16 cellular contexts compared by ENCODE assay signal in genomic region chr22:24973867-24974266, GRCh38. TPM values are rescaled to one million over a fixed set of nuclear protein-coding genes. Genes with fewer than 3 reads are reported as not detected.
DNase-seq lines count a peak whose midpoint lies in the region; ATAC-seq and TF ChIP-seq lines count a peak whose summit lies in the region.
"Had no signal": no experiment of that assay in that cellular context is flagged by ENCODE, and none has a peak within 500 bp of the region (broad histone marks: within the 10 kb centered on the region; RNA-seq: fewer than 3 reads in every experiment).

No MANE protein-coding gene starts in this region.

- peak overlapping the region; percentile 64 for H4K91ac ChIP-seq in mesenchymal stem cell (ENCODE audit: low read length)

- no peak overlapping the region for H4K8ac ChIP-seq in mesenchymal stem cell (ENCODE audit: low read length)

- peaks cover 3% of the 10 kb centered on the region for H3K79me1 ChIP-seq in mesenchymal stem cell (replicated peaks; ENCODE audit: low read length, poor library complexity, severe bottlenecking)

- no peak overlapping the region for H3K18ac ChIP-seq in mesenchymal stem cell (ENCODE audit: low read depth in 1 of 2, low read length in 2 of 2)

- H3K4me1 Mint-ChIP-seq in WTC11: peaks cover 58% of the 10 kb centered on the region

- H3K27me3 ChIP-seq in colonic mucosa: no peaks in the 10 kb centered on the region
- peaks cover 0 to 9% of the 10 kb centered on the region in 2 experiments for H3K27me3 ChIP-seq in mesenchymal stem cell (ENCODE audit: control insufficient read depth in 1 of 2, insufficient read depth in 1 of 2, low read length in 2 of 2)
- no peaks in the 10 kb centered on the region for H3K27me3 ChIP-seq in subcutaneous abdominal adipose tissue (ENCODE audit: control insufficient read depth in 5 of 5, insufficient read depth in 4 of 5, low read length in 5 of 5)
- H3K27me3 ChIP-seq in smooth muscle cell (ENCODE audit: low read depth): no peaks in the 10 kb centered on the region
- H3K27me3 ChIP-seq: BLaER1 had no signal

- no peaks in the 10 kb centered on the region for H3K9me3 Mint-ChIP-seq in WTC11

- peak overlapping the region in 1 of 2 donors; percentile 67 for H3K9ac ChIP-seq in colonic mucosa (ENCODE audit: low read depth in 2 of 2, low read length in 2 of 2)
- H3K9ac ChIP-seq in mesenchymal stem cell (ENCODE audit: low read length): no peak overlapping the region
- H3K9ac ChIP-seq in subcutaneous abdominal adipose tissue (ENCODE audit: low read length in 5 of 5): no peak overlapping the region
- H3K9ac ChIP-seq in smooth muscle cell (ENCODE audit: low read depth): no peak overlapping the region
- H3K9ac ChIP-seq: BLaER1 had no signal

- H3K14ac ChIP-seq in mesenchymal stem cell (ENCODE audit: low read length in 2 of 2): no peak overlapping the region

- no peak overlapping the region; the same call in 1 of the 2 replicates for H3K27ac Mint-ChIP-seq in WTC11

- H3K27ac ChIP-seq in colonic mucosa (peak overlapping the region; percentile 72), mesenchymal stem cell (ENCODE audit: low read length, poor library complexity, severe bottlenecking) (no peak overlapping the region), subcutaneous abdominal adipose tissue (ENCODE audit: low read depth, low read length) (peak overlapping the region; percentile 29), smooth muscle cell (ENCODE audit: low read depth) (no peak overlapping the region)
- H3K27ac ChIP-seq: BLaER1 had no signal

- CTCF ChIA-PET in WTC11 (lab: Charles Lee): interaction anchor here (0.6 to 2.2 kb wide), 8 partner anchors 10 to 799 kb away, joined by 3 to 7 read pairs (median 4); partner anchors contain the start of gene LHFPL7

- peaks cover 13% of the 10 kb centered on the region for H3K4me1 ChIP-seq in colonic mucosa
- peaks cover 12% of the 10 kb centered on the region for H3K4me1 ChIP-seq in mesenchymal stem cell (ENCODE audit: control insufficient read depth, insufficient read depth, low read depth, low read length)
- H3K4me1 ChIP-seq in subcutaneous abdominal adipose tissue (ENCODE audit: control insufficient read depth in 5 of 5, insufficient read depth in 5 of 5, low read length in 5 of 5): peaks cover 28 to 55% (median 43%) of the 10 kb centered on the region in 5 donors
- H3K4me1 ChIP-seq in smooth muscle cell (ENCODE audit: low read depth): peaks cover 30% of the 10 kb centered on the region

- H3K79me2 ChIP-seq in smooth muscle cell (ENCODE audit: low read depth): peaks cover 4% of the 10 kb centered on the region

- H2BK12ac ChIP-seq in mesenchymal stem cell (ENCODE audit: low read length in 2 of 2): no peak overlapping the region

- H3F3A ChIP-seq in smooth muscle cell (ENCODE audit: low read depth): no peaks in the 10 kb centered on the region

- no peak overlapping the region for H3K4ac ChIP-seq in mesenchymal stem cell (ENCODE audit: low read depth in 1 of 2, low read length in 2 of 2)

- no peak for ATAC-seq in WTC11
- ATAC-seq in HG02973 (IDR thresholded peaks at IDR 0.05; ENCODE audit: unreplicated experiment): no peak
- ATAC-seq: PC-3 had no signal

- H2AFZ ChIP-seq in mesenchymal stem cell (ENCODE audit: low read depth, low read length) (no peak overlapping the region), smooth muscle cell (ENCODE audit: low read depth) (no peak overlapping the region)

- WGBS in mesenchymal stem cell: 94% methylated on average over 6 of the region's 6 CpGs
- WGBS in smooth muscle cell (ENCODE audit: low lambda C conversion rate): 89% methylated on average over 6 of the region's 6 CpGs

- no peaks in the 10 kb centered on the region for H3K36me3 ChIP-seq in colonic mucosa
- H3K36me3 ChIP-seq in mesenchymal stem cell (ENCODE audit: control insufficient read depth in 1 of 2, insufficient read depth in 2 of 2, low read depth in 1 of 2, low read length in 2 of 2): no peaks in the 10 kb centered on the region
- H3K36me3 ChIP-seq in subcutaneous abdominal adipose tissue (ENCODE audit: control insufficient read depth in 5 of 5, insufficient read depth in 5 of 5, low read length in 5 of 5): no peaks in the 10 kb centered on the region
- H3K36me3 ChIP-seq in smooth muscle cell (ENCODE audit: low read depth): no peaks in the 10 kb centered on the region
- H3K36me3 ChIP-seq: BLaER1 had no signal

- DNase-seq in LoVo (ENCODE audit: low spot score) (peak; percentile 48), colonic mucosa (peak; percentile 93), mesenchymal stem cell (no peak), WTC11 (ENCODE audit: low spot score) (no peak), smooth muscle cell (lab: John Stamatoyannopoulos, UW; ENCODE audit: unreplicated experiment) (no peak)
- no peak for DNase-seq in stimulated activated CD4-positive, alpha-beta T cell treated with anti-CD3 and anti-CD28 coated beads, Interleukin-12 subunit alpha, Interleukin-12 subunit beta, amount 100 ng/mL, for 4 hours
- DNase-seq: KG1, NCI-H1105, NCI-H187, NCI-H69, PC-3, SHP77 had no signal

- intact Hi-C loops in colonic mucosa (cut with DNase I): no loop called here

- H3K4me3 ChIP-seq in colonic mucosa (no peak overlapping the region), mesenchymal stem cell (ENCODE audit: insufficient read depth in 1 of 2, low read depth in 1 of 2, low read length in 2 of 2) (no peak overlapping the region), subcutaneous abdominal adipose tissue (ENCODE audit: low read depth in 1 of 5, low read length in 5 of 5) (no peak overlapping the region), smooth muscle cell (no peak overlapping the region)
- H3K4me3 ChIP-seq: BLaER1 had no signal

- H3K4me2 ChIP-seq in mesenchymal stem cell (ENCODE audit: low read length, poor library complexity, severe bottlenecking) (no peak overlapping the region), smooth muscle cell (no peak overlapping the region)
- H3K4me2 ChIP-seq: BLaER1 had no signal

- H3K36me3 Mint-ChIP-seq in WTC11: no peaks in the 10 kb centered on the region; the same call in 1 of the 2 replicates

- no peak overlapping the region for H3K4me3 Mint-ChIP-seq in WTC11

- H2BK15ac ChIP-seq in mesenchymal stem cell (ENCODE audit: low read depth, poor library complexity, severe bottlenecking): no peak overlapping the region

- H3K27me3 Mint-ChIP-seq in WTC11 (ENCODE audit: low read depth): no peaks in the 10 kb centered on the region

- no peaks in the 10 kb centered on the region for H4K20me1 ChIP-seq in smooth muscle cell (ENCODE audit: low read depth)
- H4K20me1 ChIP-seq: BLaER1 had no signal

- no peak overlapping the region for H2BK120ac ChIP-seq in mesenchymal stem cell (ENCODE audit: low read depth, low read length)

- POLR2A ChIA-PET in WTC11 (lab: Charles Lee): interaction anchor here (0.6 to 0.7 kb wide), 2 partner anchors 53 to 166 kb away, joined by 3 to 5 read pairs; no protein-coding TSS in a partner anchor

- H2AK5ac ChIP-seq in mesenchymal stem cell (ENCODE audit: low read length, severe bottlenecking): no peak overlapping the region

- H3K9me3 ChIP-seq in colonic mucosa (no peaks in the 10 kb centered on the region), mesenchymal stem cell (ENCODE audit: control insufficient read depth, low read length) (no peaks in the 10 kb centered on the region), subcutaneous abdominal adipose tissue (ENCODE audit: control insufficient read depth in 5 of 5, low read length in 5 of 5) (no peaks in the 10 kb centered on the region), smooth muscle cell (replicated peaks; ENCODE audit: low read depth) (no peaks in the 10 kb centered on the region)
- H3K9me3 ChIP-seq: BLaER1 had no signal

- H2BK5ac ChIP-seq in mesenchymal stem cell (ENCODE audit: low read depth, low read length, poor library complexity, severe bottlenecking): no peak overlapping the region

- H3K23ac ChIP-seq in mesenchymal stem cell (ENCODE audit: low read length in 2 of 2): no peak overlapping the region

- TF ChIP-seq CTCF in colonic mucosa (IDR thresholded peaks at IDR 0.05) (no peak), WTC11 (IDR thresholded peaks at IDR 0.05) (no peak), smooth muscle cell (IDR thresholded peaks at IDR 0.05; ENCODE audit: borderline replicate concordance, insufficient read depth, poor library complexity, severe bottlenecking) (no peak)

TF ChIP-seq in WTC11, 78 proteins besides CTCF, POLR2A, EP300 and RAD21 (continues in another document):
- TF ChIP-seq USF2 (CRISPR knock-in tag; IDR thresholded peaks at IDR 0.05): no peak
- no peak for TF ChIP-seq ZNF121 (CRISPR knock-in tag; IDR thresholded peaks at IDR 0.05)
- TF ChIP-seq ETV6 (CRISPR knock-in tag; IDR thresholded peaks at IDR 0.05): no peak
- no peak for TF ChIP-seq ZNF138 (CRISPR knock-in tag; conservative IDR thresholded peaks at IDR 0.05)
- no peak for TF ChIP-seq GABPB1 (CRISPR knock-in tag; IDR thresholded peaks at IDR 0.05)
- no peak for TF ChIP-seq PREB (CRISPR knock-in tag; IDR thresholded peaks at IDR 0.05; ENCODE audit: borderline replicate concordance)
- TF ChIP-seq ATF1 (CRISPR knock-in tag; IDR thresholded peaks at IDR 0.05): no peak

RNA-seq across cellular contexts. Expression of gene KIAA1671, which starts 21.4 kb away (rescaled TPM):
- total RNA-seq in colonic mucosa (10 to 100 TPM; 82.5 to 94.3 TPM), WTC11 (2021) (22.0 to 26.0 TPM (median 24.0 TPM) in 3 replicates), smooth muscle cell (4.8 and 7.6 TPM in 2 replicates)
- 6.7 TPM for polyA plus RNA-seq in mesenchymal stem cell (2013, experiment 1 of 2)
- 6.6 TPM for polyA plus RNA-seq in mesenchymal stem cell (2013, experiment 2 of 2)
- 1.7 and 3.4 TPM in 2 replicates for polyA plus RNA-seq in smooth muscle cell

RNA-seq across cellular contexts. Expression of gene LHFPL7, which starts 27.4 kb away (rescaled TPM):
- total RNA-seq in colonic mucosa (not detected), WTC11 (2021) (not detected in 3 replicates), smooth muscle cell (not detected in 2 replicates)
- polyA plus RNA-seq in mesenchymal stem cell (2013, experiment 1 of 2): not detected
- polyA plus RNA-seq in mesenchymal stem cell (2013, experiment 2 of 2): not detected
- polyA plus RNA-seq in smooth muscle cell: not detected in 2 replicates
- total RNA-seq: MCF 10A, PC-3 had no signal

Comparison
In these comparisons a context has a peak if more than half of its experiments do, and no peak if none do; other contexts are left out.
1. DNase-seq: peak in LoVo (single experiment) and colonic mucosa (single experiment); none in mesenchymal stem cell (single experiment), WTC11 (single experiment), stimulated activated CD4-positive, alpha-beta T cell treated with anti-CD3 and anti-CD28 coated beads, Interleukin-12 subunit alpha, Interleukin-12 subunit beta, amount 100 ng/mL, for 4 hours (single experiment) and smooth muscle cell (single experiment).
2. H3K27ac ChIP-seq: peak in colonic mucosa (single experiment) and subcutaneous abdominal adipose tissue (single experiment); none in mesenchymal stem cell (single experiment) and smooth muscle cell (single experiment).